In the genomic region with DNA sequence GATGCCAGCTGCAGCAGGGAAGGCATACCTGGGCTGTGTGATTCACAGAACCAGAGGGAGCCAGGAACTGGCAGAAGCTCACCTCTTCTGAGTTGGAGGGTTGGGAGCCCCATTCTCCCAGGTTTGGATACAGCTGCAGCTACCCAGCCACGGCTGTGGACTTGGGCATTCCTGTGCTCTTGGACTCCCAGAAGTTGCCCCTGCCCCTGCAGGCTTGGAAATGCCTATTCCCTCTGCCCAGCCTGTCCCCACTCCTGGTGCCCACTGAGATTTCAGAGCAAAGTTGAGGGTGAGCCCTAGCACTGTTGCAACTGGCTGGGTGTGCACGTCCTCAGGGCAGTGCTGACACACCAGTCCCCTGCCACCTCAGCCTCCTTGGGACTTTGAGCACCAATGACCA, we compare ENCODE assay signal across 29 cellular contexts.
"Had no signal": no experiment of that assay in that cellular context is flagged by ENCODE, and none has a peak within 500 bp of the region (broad histone marks: within the 10 kb centered on the region; RNA-seq: fewer than 3 reads in every experiment).

No MANE protein-coding gene starts in this region.

- H3K36me3 Mint-ChIP-seq: immature natural killer cell, naive B cell, natural killer cell, neural progenitor cell had no signal

- H3K9me3 Mint-ChIP-seq: nephron progenitor cell; neural progenitor cell; stimulated activated naive CD8-positive, alpha-beta T cell treated with anti-CD3 and anti-CD28 coated beads, Interleukin-15, Interleukin-2, amounts not matched to agents 100 ng/mL and 50 ng/mL, for 24 hours had no signal

- DNase-seq: heart left ventricle; hypothalamus; immature natural killer cell; kidney; left colon; lower lobe of right lung; mammary epithelial cell; mesenchymal stem cell; naive B cell; natural killer cell; nephron progenitor cell; occipital lobe; right lobe of liver; stimulated activated CD4-positive, alpha-beta T cell treated with anti-CD3 and anti-CD28 coated beads, Interleukin-2, amount 100 ng/mL, for 48 hours; stimulated activated CD4-positive, alpha-beta T cell treated with anti-CD3 and anti-CD28 coated beads, Interleukin-4, amount 100 ng/mL, for 4 hours; stimulated activated CD8-positive, alpha-beta memory T cell treated with anti-CD3 and anti-CD28 coated beads, Interleukin-4, amount 100 ng/mL, for 48 hours; tibial artery; trophoblast cell had no signal

- H3K27ac Mint-ChIP-seq: immature natural killer cell; natural killer cell; nephron progenitor cell; neural progenitor cell; progenitor cell of endocrine pancreas; stimulated activated naive CD8-positive, alpha-beta T cell treated with anti-CD3 and anti-CD28 coated beads, Interleukin-15, Interleukin-2, amounts not matched to agents 100 ng/mL and 50 ng/mL, for 24 hours had no signal

- H3K36me3 ChIP-seq: heart left ventricle, left lung, lower lobe of right lung, neural progenitor cell, neutrophil, right atrium auricular region, right lobe of liver, suprapubic skin, thoracic aorta, tibial artery, vagina had no signal

- H3K4me3 Mint-ChIP-seq: immature natural killer cell; naive B cell; natural killer cell; nephron progenitor cell; neural progenitor cell; stimulated activated naive CD8-positive, alpha-beta T cell treated with anti-CD3 and anti-CD28 coated beads, Interleukin-15, Interleukin-2, amounts not matched to agents 100 ng/mL and 50 ng/mL, for 24 hours had no signal

- ATAC-seq: heart left ventricle, left colon, left lung, natural killer cell had no signal

- H3K27ac ChIP-seq: heart left ventricle, left lung, lower lobe of right lung, neural progenitor cell, neutrophil, parathyroid adenoma, right atrium auricular region, right lobe of liver, suprapubic skin, thoracic aorta, tibial artery, vagina had no signal

- H3K4me1 ChIP-seq: heart left ventricle, left lung, lower lobe of right lung, neural progenitor cell, parathyroid adenoma, right atrium auricular region, right lobe of liver, suprapubic skin, tibial artery, vagina had no signal

- H3K4me1 Mint-ChIP-seq: immature natural killer cell, naive B cell, natural killer cell, nephron progenitor cell, neural progenitor cell had no signal

- H3K27me3 ChIP-seq: heart left ventricle, left lung, neural progenitor cell, neutrophil, right atrium auricular region, right lobe of liver, suprapubic skin, tibial artery, vagina had no signal

- H3K9me3 ChIP-seq: left lung, lower lobe of right lung, neutrophil, right atrium auricular region, right lobe of liver, suprapubic skin, thoracic aorta, tibial artery, vagina had no signal

- H3K4me3 ChIP-seq: heart left ventricle, left lung, lower lobe of right lung, neural progenitor cell, right atrium auricular region, right lobe of liver, smooth muscle cell, suprapubic skin, thoracic aorta, tibial artery, vagina had no signal
